ENCODE assay signal across 9 cellular contexts in the genomic region with DNA sequence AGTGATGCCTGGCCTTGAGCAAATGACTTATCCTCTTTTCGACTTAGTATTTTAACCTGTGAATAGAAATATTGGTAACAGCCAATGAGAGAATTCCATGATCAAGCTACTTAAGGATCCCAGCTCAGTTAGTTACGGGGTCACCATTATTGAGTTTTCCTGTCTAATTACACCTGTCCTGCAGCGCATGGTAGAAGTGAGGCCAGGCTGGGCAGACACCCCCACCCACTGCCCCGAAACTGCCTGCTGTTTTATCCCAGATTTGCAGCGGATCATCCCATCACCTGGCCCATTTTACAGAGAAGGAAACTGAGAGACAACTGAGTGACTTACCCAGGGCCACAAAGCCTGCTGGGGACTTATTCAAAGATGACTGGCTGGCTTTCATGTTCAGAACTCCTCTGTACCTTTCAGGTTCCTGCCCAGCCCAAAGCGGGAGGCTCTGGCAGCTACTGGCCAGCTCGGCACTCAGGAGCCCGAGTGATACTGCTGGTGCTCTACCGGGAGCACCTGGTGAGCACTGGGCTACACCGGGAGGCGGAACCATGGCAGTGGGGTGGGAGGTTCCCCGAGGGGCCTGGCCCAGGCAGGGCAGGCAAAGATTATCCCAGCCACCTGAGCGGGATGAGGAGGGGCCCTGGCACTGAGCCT. TPM values are rescaled to one million over a fixed set of nuclear protein-coding genes. Genes with fewer than 3 reads are reported as not detected.
DNase-seq lines count a peak whose midpoint lies in the region; ATAC-seq and TF ChIP-seq lines count a peak whose summit lies in the region.
"Had no signal": no experiment of that assay in that cellular context is flagged by ENCODE, and none has a peak within 500 bp of the region (broad histone marks: within the 10 kb centered on the region; RNA-seq: fewer than 3 reads in every experiment).

No MANE protein-coding gene starts in this region.

- H3K27ac ChIP-seq in CD4-positive, alpha-beta memory T cell (ENCODE audit: low read depth, low read length), result peak overlapping the region; percentile 85
- H3K27ac ChIP-seq in PC-3 (ENCODE audit: low read length) (no peak overlapping the region), epithelial cell of prostate (peak overlapping the region; percentile 96)

- intact Hi-C loops in CD4-positive, alpha-beta memory T cell (cut with micrococcal nuclease), result no loop called here
- intact Hi-C loops in PC-3 (cut with micrococcal nuclease), result no loop called here

- H3K9me3 Mint-ChIP-seq in CD4-positive, alpha-beta memory T cell, result peaks cover 0 to 1% (median 0%) of the 10 kb centered on the region in 8 donors

- TSS peak; percentile 23 for BruUV-seq in PC-3 (replicated peaks; lab: Mats Ljungman, UMichigan)

- H3K9me3 ChIP-seq in CD4-positive, alpha-beta memory T cell (ENCODE audit: control insufficient read depth in 1 of 2, low read length in 2 of 2), result no peaks in the 10 kb centered on the region
- no peaks in the 10 kb centered on the region for H3K9me3 ChIP-seq in PC-3 (ENCODE audit: low read length)
- no peaks in the 10 kb centered on the region for H3K9me3 ChIP-seq in neuron (ENCODE audit: low read length)

- ATAC-seq in PC-3, result no peak
- ATAC-seq in GM19463 (IDR thresholded peaks at IDR 0.05; ENCODE audit: unreplicated experiment), result no peak
- ATAC-seq in GM21723 (IDR thresholded peaks at IDR 0.05; ENCODE audit: unreplicated experiment), result no peak

- peak overlapping the region; percentile 93 to 99 (median 96) for H3K4me3 Mint-ChIP-seq in CD4-positive, alpha-beta memory T cell

- H3K27ac Mint-ChIP-seq in CD4-positive, alpha-beta memory T cell, result peak overlapping the region in 6 of 7 donors; percentile 68 to 92 (median 85)

- peak overlapping the region; percentile 90 for H3K9ac ChIP-seq in PC-3 (ENCODE audit: low read length)

- no peak for DNase-seq in CD4-positive, alpha-beta memory T cell
- DNase-seq in PC-3 (no peak), epithelial cell of prostate (ENCODE audit: low read depth, low spot score) (no peak), SW 1271 (lab: John Stamatoyannopoulos, UW) (no peak), GM20000 (ENCODE audit: low spot score) (no peak)

- peak overlapping the region in 1 of 2 donors; percentile 81 for H3K4me3 ChIP-seq in CD4-positive, alpha-beta memory T cell (ENCODE audit: low read length in 2 of 2)
- H3K4me3 ChIP-seq in PC-3 (ENCODE audit: low read length) (peak overlapping the region; percentile 79), neuron (ENCODE audit: low read length) (peak overlapping the region; percentile 92)

- peaks cover 9% of the 10 kb centered on the region for H4K20me1 ChIP-seq in PC-3 (ENCODE audit: low read length)

- peaks cover 45% of the 10 kb centered on the region for H3K36me3 ChIP-seq in CD4-positive, alpha-beta memory T cell (ENCODE audit: insufficient read depth, low read length)
- peaks cover 20% of the 10 kb centered on the region; the same call in 1 of the 2 replicates for H3K36me3 ChIP-seq in PC-3 (ENCODE audit: low read depth, low read length)
- peaks cover 51% of the 10 kb centered on the region for H3K36me3 ChIP-seq in neuron (ENCODE audit: insufficient read depth, low read length)

- peaks cover 11% of the 10 kb centered on the region for H3F3A ChIP-seq in PC-3 (ENCODE audit: low read length, unreplicated experiment)

- peaks cover 38% of the 10 kb centered on the region for H3K79me2 ChIP-seq in PC-3 (ENCODE audit: low read length)

- peak overlapping the region; percentile 98 for H3K4me2 ChIP-seq in PC-3 (ENCODE audit: low read length)

- H3K36me3 Mint-ChIP-seq in CD4-positive, alpha-beta memory T cell, result peaks cover 18 to 54% of the 10 kb centered on the region in 2 donors

- H3K27me3 ChIP-seq in CD4-positive, alpha-beta memory T cell (ENCODE audit: insufficient read depth, low read length), result no peaks in the 10 kb centered on the region
- H3K27me3 ChIP-seq in PC-3 (ENCODE audit: low read length) (no peaks in the 10 kb centered on the region), neuron (ENCODE audit: insufficient read depth, low read length) (no peaks in the 10 kb centered on the region)

- H3K4me1 ChIP-seq in CD4-positive, alpha-beta memory T cell (ENCODE audit: insufficient read depth, low read length), result peaks cover 35% of the 10 kb centered on the region
- H3K4me1 ChIP-seq in PC-3 (ENCODE audit: insufficient read depth, low read length) (peaks cover 19% of the 10 kb centered on the region), neuron (ENCODE audit: insufficient read depth, low read length) (peaks cover 20% of the 10 kb centered on the region)

- CTCF ChIA-PET in CD4-positive, alpha-beta memory T cell (lab: Charles Lee; ENCODE audit: partially characterized antibody), result interaction anchor here (0.9 to 11.0 kb wide), 4 partner anchors 8 to 99 kb away, joined by 3 to 281 read pairs (median 10); partner anchors contain the start of genes CCDC85B, FIBP and SNX32
- CTCF ChIA-PET in PC-3 (lab: Charles Lee), result interaction anchor here (0.6 kb wide), 1 partner anchor 90 kb away, joined by 5 read pairs; no protein-coding TSS in a partner anchor

- no peaks in the 10 kb centered on the region for H3K9me2 ChIP-seq in PC-3 (replicated peaks; ENCODE audit: low read length)

- H2AFZ ChIP-seq in PC-3 (ENCODE audit: low read length), result peak overlapping the region; percentile 93; the same call in 1 of the 2 replicates
- H2AFZ ChIP-seq in neuron (ENCODE audit: low read depth, low read length), result no peak overlapping the region

- no peak for TF ChIP-seq CTCF in PC-3 (conservative IDR thresholded peaks at IDR 0.05; ENCODE audit: low read depth, low read length)
- TF ChIP-seq CTCF in GM20000 (IDR thresholded peaks at IDR 0.05; ENCODE audit: extremely low read depth, missing control alignments), result no peak

- H3K4me1 Mint-ChIP-seq in CD4-positive, alpha-beta memory T cell, result peaks cover 15 to 42% (median 29%) of the 10 kb centered on the region in 4 donors

- H3K27me3 Mint-ChIP-seq in CD4-positive, alpha-beta memory T cell, result no peaks in the 10 kb centered on the region

- POLR2A ChIA-PET in CD4-positive, alpha-beta memory T cell (lab: Charles Lee; ENCODE audit: partially characterized antibody), result interaction anchor here (1.1 to 8.5 kb wide), 13 partner anchors 10 to 363 kb away, joined by 3 to 435 read pairs (median 26); partner anchors contain the start of genes BANF1, CCDC85B, CTSW and EFEMP2
- POLR2A ChIA-PET in PC-3 (lab: Charles Lee; ENCODE audit: unreplicated experiment), result interaction anchor here (0.5 kb wide), 1 partner anchor 37 kb away, joined by 12 read pairs; no protein-coding TSS in a partner anchor

RNA-seq across cellular contexts. Expression of gene MUS81, which starts 1.4 kb away (rescaled TPM):
- 10 to 100 TPM; 93.6 to 95.5 TPM for total RNA-seq in CD4-positive, alpha-beta memory T cell
- polyA plus RNA-seq in CD4-positive, alpha-beta memory T cell, result 10 to 100 TPM; 24.0 to 31.1 TPM
- 82.0 and 94.6 TPM in 2 replicates for total RNA-seq in PC-3 (2014; rRNA removed)

RNA-seq across cellular contexts. Expression of gene CFL1, which starts 3.7 kb away (rescaled TPM):
- 100 to 1,000 TPM; 540 to 578 TPM for total RNA-seq in CD4-positive, alpha-beta memory T cell
- 1,000 to 10,000 TPM; 2,794 to 2,825 TPM for polyA plus RNA-seq in CD4-positive, alpha-beta memory T cell
- total RNA-seq in PC-3 (2014; rRNA removed), result 2,710 and 3,139 TPM in 2 replicates

RNA-seq across cellular contexts. Expression of gene EFEMP2, which starts 10.9 kb away (rescaled TPM):
- 1 to 10 TPM; 6.0 to 8.3 TPM for total RNA-seq in CD4-positive, alpha-beta memory T cell
- polyA plus RNA-seq in CD4-positive, alpha-beta memory T cell, result under 1 TPM; 0.40 to 0.55 TPM
- total RNA-seq in PC-3 (2014; rRNA removed), result 2.6 and 4.5 TPM in 2 replicates

RNA-seq across cellular contexts. Expression of gene CTSW, which starts 18.0 kb away (rescaled TPM):
- 10 to 100 TPM; 30.1 to 30.4 TPM for total RNA-seq in CD4-positive, alpha-beta memory T cell
- polyA plus RNA-seq in CD4-positive, alpha-beta memory T cell, result 100 to 1,000 TPM in 1 of 2 donors, 10 to 100 TPM in 1; 80.9 to 107 TPM
- total RNA-seq in PC-3 (2014; rRNA removed), result 0.11 TPM in 1 of 2 replicates, not detected in the other
- total RNA-seq: pulmonary artery endothelial cell had no signal

RNA-seq across cellular contexts. Expression of gene FIBP, which starts 26.6 kb away (rescaled TPM):
- total RNA-seq in CD4-positive, alpha-beta memory T cell, result 10 to 100 TPM; 39.9 to 42.1 TPM
- polyA plus RNA-seq in CD4-positive, alpha-beta memory T cell, result 10 to 100 TPM; 79.3 to 99.0 TPM
- 221 TPM in 2 replicates for total RNA-seq in PC-3 (2014; rRNA removed)
